Comparison of ENCODE assay signal across 11 cellular contexts in the genomic region with DNA sequence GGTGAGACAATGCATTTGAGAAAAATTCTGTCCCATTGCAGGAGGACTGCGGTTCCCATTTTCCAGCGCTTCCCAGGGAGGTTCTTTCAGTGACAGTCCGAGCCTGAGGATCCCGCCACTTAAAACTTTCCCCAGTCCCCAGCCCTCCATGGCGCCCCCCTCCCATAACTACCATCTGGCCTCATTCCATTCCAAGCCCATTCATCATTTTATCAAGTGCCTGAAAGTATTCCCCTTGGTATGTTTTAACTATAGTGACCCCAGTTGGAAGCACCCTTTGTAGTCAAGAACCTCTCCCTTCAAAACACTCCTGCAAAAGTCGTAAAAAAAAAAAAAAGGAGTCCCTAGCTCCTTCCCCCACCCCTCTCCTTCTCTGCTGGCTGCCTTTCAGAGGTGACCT. TPM values are rescaled to one million over a fixed set of nuclear protein-coding genes. Genes with fewer than 3 reads are reported as not detected.
A peak's percentile ranks its signal among the peaks of the same experiment; 100 is the strongest.
DNase-seq lines count a peak whose midpoint lies in the region; ATAC-seq and TF ChIP-seq lines count a peak whose summit lies in the region.
"Had no signal": no experiment of that assay in that cellular context is flagged by ENCODE, and none has a peak within 500 bp of the region (broad histone marks: within the 10 kb centered on the region; RNA-seq: fewer than 3 reads in every experiment).

No MANE protein-coding gene starts in this region.

- no peak overlapping the region for H3K27ac Mint-ChIP-seq in natural killer cell
- no peak overlapping the region for H3K27ac Mint-ChIP-seq in stimulated activated memory B cell treated with anti-CD40 and anti-IgM and Interleukin-4, amounts not matched to agents 10 μg/mL and 1 μg/mL and 100 μg/mL, for 72 hours

- H3K36me3 Mint-ChIP-seq in natural killer cell: no peaks in the 10 kb centered on the region
- H3K36me3 Mint-ChIP-seq in stimulated activated memory B cell treated with anti-CD40 and anti-IgM and Interleukin-4, amounts not matched to agents 10 μg/mL and 1 μg/mL and 100 μg/mL, for 72 hours: no peaks in the 10 kb centered on the region

- H3K4me3 ChIP-seq in BE2C (ENCODE audit: low read depth, low read length) (peak overlapping the region; percentile 86), H7 (ENCODE audit: insufficient read depth, low read depth, low read length) (peak overlapping the region; percentile 92), choroid plexus epithelial cell (ENCODE audit: low read depth, low read length) (peak overlapping the region; percentile 75)
- H3K4me3 ChIP-seq: GM12878, mucosa of descending colon had no signal

- DNase-seq in BE2C: no peak
- peak; percentile 55 for DNase-seq in H7
- DNase-seq in choroid plexus epithelial cell (ENCODE audit: low read depth): no peak
- no peak for DNase-seq in natural killer cell
- no peak for DNase-seq in activated CD4-positive, CD25-positive, alpha-beta regulatory T cell (lab: John Stamatoyannopoulos, UW)
- DNase-seq: NCI-H1048 had no signal

- ATAC-seq in natural killer cell (no peak), HG02885 (IDR thresholded peaks at IDR 0.05; ENCODE audit: poor library complexity, unreplicated experiment) (no peak), HG03045 (IDR thresholded peaks at IDR 0.05; ENCODE audit: unreplicated experiment) (no peak)
- no peak for ATAC-seq in stimulated activated memory B cell treated with anti-CD40 and anti-IgM and Interleukin-4, amounts not matched to agents 10 μg/mL and 1 μg/mL and 100 μg/mL, for 72 hours
- ATAC-seq: GM12878, mucosa of descending colon had no signal

- no peak for TF ChIP-seq CTCF in BE2C (IDR thresholded peaks at IDR 0.05; ENCODE audit: low read depth, low read length)
- TF ChIP-seq CTCF in choroid plexus epithelial cell (conservative IDR thresholded peaks at IDR 0.05; ENCODE audit: low read depth, low read length): no peak
- no peak for TF ChIP-seq CTCF in natural killer cell (IDR thresholded peaks at IDR 0.05)

- H3K27me3 Mint-ChIP-seq in natural killer cell (ENCODE audit: low read depth in 2 of 2): peaks cover 33 to 51% of the 10 kb centered on the region in 2 donors
- H3K27me3 Mint-ChIP-seq in stimulated activated memory B cell treated with anti-CD40 and anti-IgM and Interleukin-4, amounts not matched to agents 10 μg/mL and 1 μg/mL and 100 μg/mL, for 72 hours: peaks cover 25% of the 10 kb centered on the region

- peaks cover 37% of the 10 kb centered on the region for H3K4me1 ChIP-seq in BE2C

- intact Hi-C loops in natural killer cell (cut with micrococcal nuclease): no loop called here

- peak overlapping the region; percentile 53 for H3K4me3 Mint-ChIP-seq in natural killer cell
- no peak overlapping the region for H3K4me3 Mint-ChIP-seq in stimulated activated memory B cell treated with anti-CD40 and anti-IgM and Interleukin-4, amounts not matched to agents 10 μg/mL and 1 μg/mL and 100 μg/mL, for 72 hours

- H3K36me3 ChIP-seq in BE2C (peaks cover 31% of the 10 kb centered on the region), H7 (replicated peaks; ENCODE audit: control insufficient read depth, insufficient read depth, low read length) (peaks cover 28% of the 10 kb centered on the region)

- H3K4me1 Mint-ChIP-seq in natural killer cell: peaks cover 10 to 15% of the 10 kb centered on the region in 2 donors
- peaks cover 11% of the 10 kb centered on the region for H3K4me1 Mint-ChIP-seq in stimulated activated memory B cell treated with anti-CD40 and anti-IgM and Interleukin-4, amounts not matched to agents 10 μg/mL and 1 μg/mL and 100 μg/mL, for 72 hours

- no peaks in the 10 kb centered on the region; the same call in 1 of the 2 replicates for H3K9me3 ChIP-seq in BE2C
- H3K9me3 ChIP-seq: mucosa of descending colon had no signal

- H3K9me3 Mint-ChIP-seq in natural killer cell: no peaks in the 10 kb centered on the region
- H3K9me3 Mint-ChIP-seq in stimulated activated memory B cell treated with anti-CD40 and anti-IgM and Interleukin-4, amounts not matched to agents 10 μg/mL and 1 μg/mL and 100 μg/mL, for 72 hours: no peaks in the 10 kb centered on the region

- H3K27me3 ChIP-seq in BE2C: no peaks in the 10 kb centered on the region
- no peaks in the 10 kb centered on the region for H3K27me3 ChIP-seq in H7 (ENCODE audit: control insufficient read depth, insufficient read depth, low read length)

RNA-seq across cellular contexts. Expression of a gene that starts 1.2 kb away (rescaled TPM):
- 6.5 TPM for polyA plus RNA-seq in BE2C (2012; ENCODE audit: insufficient read depth, insufficient read length, low read depth)
- total RNA-seq in H7 (2014; rRNA removed; shearing (Covaris generic)): 20.6 and 32.4 TPM in 2 replicates
- not detected for total RNA-seq in natural killer cell

Comparison
In these comparisons a context has a peak if more than half of its experiments do, and no peak if none do; other contexts are left out.
1. RNA of a gene that starts 1.2 kb away (total RNA-seq): 20.6 to 32.4 TPM in H7; not detected in natural killer cell; every median in the first group is over 10 times any median in the second.
2. Peak in every context shown above with its lines, with median percentiles within 50 percentile points of each other: H3K4me3 ChIP-seq.